In the genomic region with DNA sequence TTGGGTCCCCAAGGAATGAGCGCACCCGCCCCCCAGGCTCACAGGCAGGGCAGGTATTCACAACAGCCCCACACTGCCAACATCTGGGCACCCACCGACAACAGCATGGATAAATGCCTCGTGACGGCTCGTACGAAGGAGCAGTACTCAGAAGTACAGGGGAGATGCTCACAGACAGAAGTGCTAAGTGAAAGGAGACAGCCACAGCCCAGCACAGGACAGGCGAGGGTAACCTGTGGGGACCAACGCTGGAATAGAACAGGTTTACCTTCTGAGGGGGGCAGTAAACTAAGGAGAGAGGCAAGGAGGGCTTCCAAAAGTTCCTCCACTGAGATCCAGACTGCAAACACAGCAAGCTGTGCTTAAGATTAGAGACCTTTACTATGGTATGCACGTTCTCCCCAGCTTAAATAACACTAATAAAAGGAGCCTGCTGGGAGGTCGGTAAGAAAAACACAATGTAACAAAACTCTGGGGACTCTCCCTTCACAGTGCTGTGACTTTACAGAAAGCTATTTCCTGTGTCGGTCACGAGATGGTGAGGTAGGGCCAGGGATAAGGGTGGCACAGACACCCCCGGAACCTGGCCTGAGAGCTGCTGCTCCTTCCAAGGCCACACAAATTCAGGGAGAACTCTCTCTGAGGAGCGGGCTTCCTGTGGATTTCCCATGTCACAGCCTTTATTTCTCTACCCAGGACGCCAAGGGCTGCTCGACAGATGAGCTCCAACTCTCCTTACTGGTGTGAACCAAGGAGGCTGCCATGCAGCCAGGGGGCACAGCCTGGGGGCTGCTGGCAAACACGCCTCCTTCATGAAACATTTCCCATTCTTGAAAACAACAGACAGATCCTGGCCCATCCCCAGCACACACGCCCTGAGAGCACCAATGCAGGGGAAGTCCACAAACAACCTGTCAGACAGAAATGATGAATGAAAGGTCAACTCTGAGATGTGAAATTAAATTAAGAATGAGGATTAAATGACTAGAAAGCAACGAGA, we compare ENCODE assay signal across 10 cellular contexts. TPM values are rescaled to one million over a fixed set of nuclear protein-coding genes. Genes with fewer than 3 reads are reported as not detected.
DNase-seq lines count a peak whose midpoint lies in the region; ATAC-seq and FAIRE-seq lines count a peak whose summit lies in the region.
"Had no signal": no experiment of that assay in that cellular context is flagged by ENCODE, and none has a peak within 500 bp of the region (broad histone marks: within the 10 kb centered on the region; RNA-seq: fewer than 3 reads in every experiment).

No MANE protein-coding gene starts in this region.

- DNase-seq in A172 (ENCODE audit: low spot score) (peak; percentile 93), dermis blood vessel endothelial cell (peak; percentile 82), kidney glomerular epithelial cell (lab: John Stamatoyannopoulos, UW) (no peak), small intestine (no peak)
- DNase-seq in activated effector memory CD4-positive, alpha-beta T cell treated with anti-CD3 and anti-CD28 coated beads, Interleukin-2, amount 50 U/mL, for 16 hours, result no peak

- H3K27ac ChIP-seq in small intestine (ENCODE audit: low read depth in 1 of 2, low read length in 1 of 2), result no peak overlapping the region

- H3K9me3 ChIP-seq in small intestine (ENCODE audit: control insufficient read depth, low read depth), result no peaks in the 10 kb centered on the region

- FAIRE-seq in small intestine (lab: Jason Lieb, UNC), result no peak
- FAIRE-seq: G401.6, keratinocyte had no signal

- peak; percentile 72 for ATAC-seq in GM19351 (IDR thresholded peaks at IDR 0.05; ENCODE audit: unreplicated experiment)
- ATAC-seq in HG03378 (IDR thresholded peaks at IDR 0.05; ENCODE audit: unreplicated experiment), result peak; percentile 71
- no peak for ATAC-seq in GM21360 (IDR thresholded peaks at IDR 0.05; ENCODE audit: unreplicated experiment)

- 79 to 85% (median 80%) methylated on average over 20 of the region's 20 CpGs for WGBS in small intestine, 3 donors

- H3K27me3 ChIP-seq in small intestine (ENCODE audit: control insufficient read depth in 2 of 2, insufficient read depth in 2 of 2, low read length in 2 of 2), result no peaks in the 10 kb centered on the region

- peaks cover 16 to 24% of the 10 kb centered on the region in 2 donors for H3K36me3 ChIP-seq in small intestine (ENCODE audit: control insufficient read depth in 2 of 2, insufficient read depth in 2 of 2, low read length in 2 of 2)

- no peaks in the 10 kb centered on the region for H3K4me1 ChIP-seq in small intestine (ENCODE audit: control insufficient read depth in 2 of 2, insufficient read depth in 1 of 2, low read depth in 1 of 2, low read length in 1 of 2)

- H3K4me3 ChIP-seq in small intestine (ENCODE audit: low read depth in 1 of 2, low read length in 2 of 2), result no peak overlapping the region

RNA-seq across cellular contexts. Expression of a gene that starts 26.3 kb away (rescaled TPM):
- total RNA-seq in A172 (2014; rRNA removed; shearing (Covaris generic)), result 26.7 and 30.3 TPM in 2 replicates
- 30.2 and 36.9 TPM in 2 replicates for total RNA-seq in dermis blood vessel endothelial cell
- 10 to 100 TPM in 1 of 3 donors, 1 to 10 TPM in 2; 6.5 to 10.2 (median 6.8) TPM for polyA plus RNA-seq in small intestine

RNA-seq across cellular contexts. Expression of a gene that starts 55.9 kb away (rescaled TPM):
- not detected in 2 replicates for total RNA-seq in A172 (2014; rRNA removed; shearing (Covaris generic))
- not detected in 2 replicates for total RNA-seq in dermis blood vessel endothelial cell
- under 1 TPM in 1 of 3 donors, not detected in 2; 0.67 TPM for polyA plus RNA-seq in small intestine
- polyA plus RNA-seq: keratinocyte had no signal

Comparison
In these comparisons a context has a peak if more than half of its experiments do, and no peak if none do; other contexts are left out.
1. DNase-seq: peak in A172 (single experiment) and dermis blood vessel endothelial cell (single experiment); none in activated effector memory CD4-positive, alpha-beta T cell treated with anti-CD3 and anti-CD28 coated beads, Interleukin-2, amount 50 U/mL, for 16 hours (single experiment), kidney glomerular epithelial cell (single experiment) and small intestine (single experiment).